16 cellular contexts compared by ENCODE assay signal in the genomic region with DNA sequence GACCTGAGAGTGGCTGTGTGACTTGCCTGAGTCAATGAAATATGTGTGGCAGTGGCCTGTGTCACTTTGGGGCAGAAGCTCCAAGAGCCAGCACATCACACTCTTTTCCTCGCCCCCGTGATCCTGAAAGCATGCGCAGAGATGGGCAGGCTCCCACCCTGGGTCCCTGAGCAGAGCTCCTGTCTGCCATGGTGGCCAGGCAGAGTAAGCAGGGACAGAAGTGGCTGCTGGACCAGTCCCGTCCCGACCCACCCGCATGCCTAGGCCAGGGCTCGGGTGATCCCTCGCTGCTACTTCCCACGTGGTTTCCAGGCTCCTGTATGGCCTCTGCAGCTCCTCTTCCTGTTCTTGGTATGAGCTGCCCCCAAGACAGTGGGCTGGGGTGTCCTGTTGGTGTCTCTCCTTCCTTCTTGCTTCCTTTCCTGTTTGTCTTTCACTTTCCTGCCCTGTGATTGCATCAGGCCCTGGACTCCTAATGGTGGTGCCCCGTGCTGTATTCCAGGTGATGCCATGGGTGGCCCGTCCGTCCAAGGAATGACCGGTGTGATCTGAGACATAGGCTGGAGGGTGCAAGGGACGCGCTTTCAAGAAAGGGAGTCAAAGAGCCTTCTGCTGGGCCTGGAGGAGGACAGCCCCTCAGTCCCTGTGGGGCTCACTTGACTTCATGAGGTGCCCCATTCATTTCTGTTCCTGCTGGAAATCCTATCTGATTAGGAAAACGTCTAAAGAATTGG.
"Had no signal": no experiment of that assay in that cellular context is flagged by ENCODE, and none has a peak within 500 bp of the region (broad histone marks: within the 10 kb centered on the region; RNA-seq: fewer than 3 reads in every experiment).

No MANE protein-coding gene starts in this region.

- H3K9me3 ChIP-seq: breast epithelium, pancreas, testis had no signal

- H3K36me3 ChIP-seq: breast epithelium, pancreas had no signal

- H3K4me1 ChIP-seq: breast epithelium, pancreas, testis had no signal

- H3K27ac ChIP-seq: breast epithelium, dorsolateral prefrontal cortex, pancreas, testis had no signal

- H3K4me3 Mint-ChIP-seq: activated naive CD8-positive, alpha-beta T cell treated with anti-CD3 and anti-CD28 coated beads, Interleukin-2, amount 10 ng/mL, durations not matched to agents 7 days and 5 days; activated T-cell treated with anti-CD3 and anti-CD28 coated beads, Interleukin-2, amount 50 U/mL, for 72 hours; nephron; T-helper 1 cell treated with Interleukin-12 subunit alpha and Interleukin-12 subunit beta and Interleukin-4 antibody, amounts not matched to agents 30 μg/mL and 1 μg/mL, for 36 hours; WTC11 had no signal

- H3K27me3 ChIP-seq: breast epithelium, pancreas, testis had no signal

- H3K36me3 Mint-ChIP-seq: activated naive CD8-positive, alpha-beta T cell treated with anti-CD3 and anti-CD28 coated beads, Interleukin-2, amount 10 ng/mL, durations not matched to agents 7 days and 5 days had no signal

- H3K4me1 Mint-ChIP-seq: activated naive CD8-positive, alpha-beta T cell treated with anti-CD3 and anti-CD28 coated beads, Interleukin-2, amount 10 ng/mL, durations not matched to agents 7 days and 5 days; nephron had no signal

- H3K27me3 Mint-ChIP-seq: activated naive CD8-positive, alpha-beta T cell treated with anti-CD3 and anti-CD28 coated beads, Interleukin-2, amount 10 ng/mL, durations not matched to agents 7 days and 5 days had no signal

- DNase-seq: activated CD4-positive, alpha-beta T cell treated with anti-CD3 and anti-CD28 coated beads for 4 hours; activated CD8-positive, alpha-beta memory T cell treated with anti-CD3 and anti-CD28 coated beads, Interleukin-2, amount 50 U/mL, for 48 hours; activated naive CD8-positive, alpha-beta T cell treated with anti-CD3 and anti-CD28 coated beads, Interleukin-2, amount 10 ng/mL, durations not matched to agents 7 days and 5 days; activated T-cell treated with anti-CD3 and anti-CD28 coated beads, Interleukin-2, amount 50 U/mL, for 72 hours; anterior cingulate cortex; hypothalamus; mesendoderm; pancreas; stimulated activated CD4-positive, alpha-beta T cell treated with anti-CD3 and anti-CD28 coated beads, Interleukin-4, amount 100 ng/mL, for 1 hour; stimulated activated naive CD4-positive, alpha-beta T cell treated with Interleukin-2 at 50 U/mL for 16 hours; testis had no signal

- H3K27ac Mint-ChIP-seq: activated naive CD8-positive, alpha-beta T cell treated with anti-CD3 and anti-CD28 coated beads, Interleukin-2, amount 10 ng/mL, durations not matched to agents 7 days and 5 days; activated T-cell treated with anti-CD3 and anti-CD28 coated beads, Interleukin-2, amount 50 U/mL, for 72 hours; nephron; T-helper 1 cell treated with Interleukin-12 subunit alpha and Interleukin-12 subunit beta and Interleukin-4 antibody, amounts not matched to agents 30 μg/mL and 1 μg/mL, for 36 hours; WTC11 had no signal

- H3K9me3 Mint-ChIP-seq: activated naive CD8-positive, alpha-beta T cell treated with anti-CD3 and anti-CD28 coated beads, Interleukin-2, amount 10 ng/mL, durations not matched to agents 7 days and 5 days; activated T-cell treated with anti-CD3 and anti-CD28 coated beads, Interleukin-2, amount 50 U/mL, for 72 hours; nephron; T-helper 1 cell treated with Interleukin-12 subunit alpha and Interleukin-12 subunit beta and Interleukin-4 antibody, amounts not matched to agents 30 μg/mL and 1 μg/mL, for 36 hours had no signal

- H3K4me3 ChIP-seq: breast epithelium, dorsolateral prefrontal cortex, pancreas, testis had no signal
